ENCODE assay signal across 25 cellular contexts in the genomic region with DNA sequence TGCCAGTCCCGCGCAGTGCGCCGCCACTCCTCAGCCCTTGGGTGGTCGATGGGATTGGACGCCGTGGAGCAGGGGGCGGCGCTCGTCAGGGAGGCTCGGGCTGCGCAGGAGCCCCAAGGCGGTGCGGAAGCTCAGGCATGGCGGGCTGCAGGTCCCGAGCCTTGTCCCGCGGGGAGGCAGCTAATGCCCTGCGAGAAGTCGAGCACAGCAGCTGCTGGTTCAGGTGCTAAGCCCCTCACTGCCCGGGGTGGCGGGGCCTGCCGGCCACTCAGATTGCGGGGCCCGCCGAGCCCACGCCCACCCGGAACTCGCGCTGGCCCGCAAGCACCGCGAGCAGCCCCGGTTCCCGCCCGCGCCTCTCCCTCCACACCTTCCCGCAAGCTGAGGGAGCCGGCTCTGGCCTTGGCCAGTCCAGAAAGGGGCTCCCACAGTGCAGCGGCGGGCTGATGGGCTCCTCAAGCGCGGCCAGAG. TPM values are rescaled to one million over a fixed set of nuclear protein-coding genes. Genes with fewer than 3 reads are reported as not detected.
DNase-seq lines count a peak whose midpoint lies in the region; ATAC-seq, FAIRE-seq and TF ChIP-seq lines count a peak whose summit lies in the region.
"Had no signal": no experiment of that assay in that cellular context is flagged by ENCODE, and none has a peak within 500 bp of the region (broad histone marks: within the 10 kb centered on the region; RNA-seq: fewer than 3 reads in every experiment).

No MANE protein-coding gene starts in this region.

- H3K36me3 ChIP-seq in heart right ventricle (no peaks in the 10 kb centered on the region), K562 (ENCODE audit: control insufficient read depth, insufficient read depth, low read length) (no peaks in the 10 kb centered on the region), trophoblast cell (ENCODE audit: control insufficient read depth in 1 of 2, insufficient read depth in 2 of 2, low read length in 2 of 2) (no peaks in the 10 kb centered on the region), mammary epithelial cell (ENCODE audit: insufficient read depth, low read length) (no peaks in the 10 kb centered on the region), small intestine (ENCODE audit: control insufficient read depth in 2 of 2, insufficient read depth in 2 of 2, low read length in 2 of 2) (no peaks in the 10 kb centered on the region)
- H3K36me3 ChIP-seq: BE2C; BLaER1 treated with 17β-estradiol and CSF1 and Interleukin-3, amounts not matched to agents 10 nM and 100 nM had no signal

- DNase-seq in Right ventricle myocardium inferior (ENCODE audit: missing footprints) (peak; percentile 47), heart right ventricle (no peak), K562 (ENCODE audit: extremely low read depth in 1 of 4, low spot score in 3 of 4) (no peak), trophoblast cell (peak; percentile 64 to 73), mammary epithelial cell (no peak), NCI-H1694 (lab: John Stamatoyannopoulos, UW) (no peak), small intestine (no peak)
- DNase-seq: 8988T; ACHN; AML-193; BE2C; CD4-positive, alpha-beta T cell; CD8-positive, alpha-beta memory T cell; DMS 273 treated with DMSO at 0.1 percent for 48 hours; DMS79; EL; GF-D8; H9 had no signal

- TF ChIP-seq CTCF in heart right ventricle (IDR thresholded peaks at IDR 0.05) (no peak), K562 (IDR thresholded peaks at IDR 0.05 in 2 of 3, conservative IDR thresholded peaks at IDR 0.05 in 1 of 3; ENCODE audit: insufficient read depth in 2 of 3, low read depth in 1 of 3, low read length in 3 of 3) (no peak), mammary epithelial cell (conservative IDR thresholded peaks at IDR 0.05 in 1 of 2, IDR thresholded peaks at IDR 0.05 in 1 of 2; ENCODE audit: extremely low read depth in 1 of 2, insufficient read depth in 1 of 2, low read depth in 1 of 2, low read length in 2 of 2) (no peak)

- 96 to 97% methylated on average over 38 to 43 of the region's 43 CpGs for WGBS in heart right ventricle, 2 donors
- WGBS in K562 (ENCODE audit: insufficient coverage, low coverage, missing lambda C conversion rate): 85% methylated on average over 36 of the region's 43 CpGs
- no CpG with 5 or more reads among the region's 43 CpGs for WGBS in trophoblast cell (ENCODE audit: extremely low coverage, insufficient coverage, insufficient read length)
- 100% methylated on average over 3 of the region's 43 CpGs for WGBS in mammary epithelial cell (ENCODE audit: low coverage, missing lambda C conversion rate)
- 94 to 98% (median 97%) methylated on average over 29 to 43 of the region's 43 CpGs for WGBS in small intestine, 3 donors

- no peak overlapping the region for H3K23ac ChIP-seq in trophoblast cell (ENCODE audit: low read length)

- no peak overlapping the region for H2AK5ac ChIP-seq in trophoblast cell (ENCODE audit: low read length)

- H4K20me1 ChIP-seq in K562 (replicated peaks; ENCODE audit: control insufficient read depth, insufficient read depth, low read length) (no peaks in the 10 kb centered on the region), mammary epithelial cell (ENCODE audit: insufficient read depth, low read length) (no peaks in the 10 kb centered on the region)
- H4K20me1 ChIP-seq: BLaER1 treated with 17β-estradiol and CSF1 and Interleukin-3, amounts not matched to agents 10 nM and 100 nM had no signal

- no peak overlapping the region for H3K9ac ChIP-seq in K562 (ENCODE audit: insufficient read depth in 1 of 2, low read depth in 2 of 2, low read length in 2 of 2)
- no peak overlapping the region for H3K9ac ChIP-seq in trophoblast cell (ENCODE audit: low read length)
- no peak overlapping the region for H3K9ac ChIP-seq in mammary epithelial cell (ENCODE audit: insufficient read depth, low read length)
- H3K9ac ChIP-seq: BLaER1 treated with 17β-estradiol and CSF1 and Interleukin-3, amounts not matched to agents 10 nM and 100 nM had no signal

- POLR2A ChIA-PET in K562 (lab: Yijun Ruan, JAX): interaction anchor here (2.1 to 3.0 kb wide), 2 partner anchors 13 kb away, joined by 8 to 17 read pairs; a partner anchor contains a TSS

- H3K4me3 ChIP-seq in heart right ventricle (no peak overlapping the region), K562 (no peak overlapping the region), trophoblast cell (ENCODE audit: low read depth, low read length) (no peak overlapping the region), mammary epithelial cell (replicated peaks in 1 of 3; ENCODE audit: insufficient read depth in 1 of 3, low read depth in 2 of 3, low read length in 3 of 3) (no peak overlapping the region), small intestine (ENCODE audit: low read depth in 1 of 2, low read length in 2 of 2) (no peak overlapping the region)
- H3K4me3 ChIP-seq: A549; BLaER1 treated with 17β-estradiol and CSF1 and Interleukin-3, amounts not matched to agents 10 nM and 100 nM; GM23338 had no signal

- no peak overlapping the region for H2BK120ac ChIP-seq in trophoblast cell (ENCODE audit: insufficient read depth, low read length, poor library complexity)

- dilution Hi-C loops in mammary epithelial cell (cut with HindIII; ENCODE audit: low sequenced_read_pairs): no loop called here

- H3K79me2 ChIP-seq in K562 (ENCODE audit: control insufficient read depth, insufficient read depth, low read length) (no peaks in the 10 kb centered on the region), trophoblast cell (ENCODE audit: control insufficient read depth, insufficient read depth, low read length, poor library complexity) (no peaks in the 10 kb centered on the region), mammary epithelial cell (ENCODE audit: insufficient read depth, low read length) (no peaks in the 10 kb centered on the region)

- H4K12ac ChIP-seq in trophoblast cell (ENCODE audit: low read depth, low read length): no peak overlapping the region

- TF ChIP-seq RAD21 in K562 (CRISPR knock-in tag; conservative IDR thresholded peaks at IDR 0.05 in 1 of 2, IDR thresholded peaks at IDR 0.05 in 1 of 2): no peak

- TF ChIP-seq EP300 in K562 (IDR thresholded peaks at IDR 0.05; ENCODE audit: low read length): no peak

- no peak overlapping the region for H3K4ac ChIP-seq in trophoblast cell (ENCODE audit: low read depth, low read length)

- TF ChIP-seq POLR2A in K562 (conservative IDR thresholded peaks at IDR 0.05): no peak

- in situ Hi-C loops in K562 (cut with MboI): no loop called here
- in situ Hi-C loops in mammary epithelial cell (cut with MboI; ENCODE audit: low sequenced_read_pairs in 2 of 2): no loop called here

- BruUV-seq in K562 (replicated peaks; lab: Mats Ljungman, UMichigan) (no TSS peak), mammary epithelial cell (replicated peaks; lab: Mats Ljungman, UMichigan) (no TSS peak)

- CTCF ChIA-PET in K562 (lab: Yijun Ruan, JAX; ENCODE audit: low intra/inter-chr PET ratio): no interaction called here
- CTCF ChIA-PET in mammary epithelial cell (lab: Charles Lee; ENCODE audit: low non-redundant PET): no interaction called here

- H3K9me1 ChIP-seq in K562 (ENCODE audit: control insufficient read depth, insufficient read depth, low read length): no peaks in the 10 kb centered on the region

- H4K91ac ChIP-seq in trophoblast cell (ENCODE audit: low read depth, low read length): no peak overlapping the region

- H3K79me1 ChIP-seq in trophoblast cell (ENCODE audit: low read length): no peaks in the 10 kb centered on the region

- H2BK5ac ChIP-seq in trophoblast cell (ENCODE audit: low read depth, low read length, poor library complexity): no peak overlapping the region

- H3K4me1 ChIP-seq in heart right ventricle (no peaks in the 10 kb centered on the region), K562 (replicated peaks in 1 of 2; ENCODE audit: control insufficient read depth in 2 of 2, insufficient read depth in 2 of 2, low read length in 2 of 2) (no peaks in the 10 kb centered on the region), trophoblast cell (ENCODE audit: control insufficient read depth in 1 of 2, insufficient read depth in 2 of 2, low read length in 2 of 2) (no peaks in the 10 kb centered on the region), mammary epithelial cell (ENCODE audit: insufficient read depth, low read length) (peaks cover 4% of the 10 kb centered on the region), small intestine (ENCODE audit: control insufficient read depth in 2 of 2, insufficient read depth in 1 of 2, low read depth in 1 of 2, low read length in 1 of 2) (no peaks in the 10 kb centered on the region)
- H3K4me1 ChIP-seq: A549; BE2C; BLaER1 treated with 17β-estradiol and CSF1 and Interleukin-3, amounts not matched to agents 10 nM and 100 nM had no signal

- H2AFZ ChIP-seq in K562 (ENCODE audit: low read depth, low read length) (no peak overlapping the region), trophoblast cell (ENCODE audit: insufficient read depth, low read length, poor library complexity) (no peak overlapping the region), mammary epithelial cell (ENCODE audit: low read depth, low read length) (no peak overlapping the region)

- H3K18ac ChIP-seq in trophoblast cell (ENCODE audit: low read length): no peak overlapping the region

- no peaks in the 10 kb centered on the region for H3K27me3 ChIP-seq in heart right ventricle
- H3K27me3 ChIP-seq in K562 (ENCODE audit: control insufficient read depth in 2 of 2, insufficient read depth in 2 of 2, low read length in 2 of 2): no peaks in the 10 kb centered on the region
- no peaks in the 10 kb centered on the region for H3K27me3 ChIP-seq in trophoblast cell (ENCODE audit: insufficient read depth, low read length)
- no peaks in the 10 kb centered on the region for H3K27me3 ChIP-seq in mammary epithelial cell (ENCODE audit: insufficient read depth, low read length)
- no peaks in the 10 kb centered on the region for H3K27me3 ChIP-seq in small intestine (ENCODE audit: control insufficient read depth in 2 of 2, insufficient read depth in 2 of 2, low read length in 2 of 2)
- H3K27me3 ChIP-seq: BE2C; BLaER1 treated with 17β-estradiol and CSF1 and Interleukin-3, amounts not matched to agents 10 nM and 100 nM had no signal

- no peak overlapping the region for H4K8ac ChIP-seq in trophoblast cell (ENCODE audit: low read depth, low read length)

- H3K9me3 ChIP-seq in heart right ventricle: no peaks in the 10 kb centered on the region
- no peaks in the 10 kb centered on the region for H3K9me3 ChIP-seq in K562 (replicated peaks; ENCODE audit: control insufficient read depth, insufficient read depth, low read depth, low read length)
- H3K9me3 ChIP-seq in trophoblast cell (ENCODE audit: insufficient read depth, low read depth, low read length): no peaks in the 10 kb centered on the region
- H3K9me3 ChIP-seq in mammary epithelial cell (replicated peaks; ENCODE audit: insufficient read depth, low read length): no peaks in the 10 kb centered on the region
- no peaks in the 10 kb centered on the region for H3K9me3 ChIP-seq in small intestine (ENCODE audit: control insufficient read depth, low read depth)
- H3K9me3 ChIP-seq: A549, BE2C had no signal

- H2BK12ac ChIP-seq in trophoblast cell (ENCODE audit: low read length): no peak overlapping the region

- H3K14ac ChIP-seq in trophoblast cell (ENCODE audit: low read length): no peak overlapping the region

- H3K27ac ChIP-seq in heart right ventricle: no peak overlapping the region
- H3K27ac ChIP-seq in K562 (ENCODE audit: extremely low read depth, low read depth, low read length): no peak overlapping the region
- H3K27ac ChIP-seq in trophoblast cell (ENCODE audit: low read depth, low read length): no peak overlapping the region
- H3K27ac ChIP-seq in mammary epithelial cell (ENCODE audit: insufficient read depth, low read depth, low read length): no peak overlapping the region
- no peak overlapping the region for H3K27ac ChIP-seq in small intestine (ENCODE audit: low read depth in 1 of 2, low read length in 1 of 2)
- H3K27ac ChIP-seq: A549; BLaER1 treated with 17β-estradiol and CSF1 and Interleukin-3, amounts not matched to agents 10 nM and 100 nM had no signal

- H3K4me2 ChIP-seq in K562 (ENCODE audit: insufficient read depth, low read length): no peak overlapping the region
- H3K4me2 ChIP-seq in trophoblast cell (ENCODE audit: low read length): no peak overlapping the region
- no peak overlapping the region for H3K4me2 ChIP-seq in mammary epithelial cell (ENCODE audit: insufficient read depth, low read depth, low read length)
- H3K4me2 ChIP-seq: A549; BLaER1 treated with 17β-estradiol and CSF1 and Interleukin-3, amounts not matched to agents 10 nM and 100 nM; GM23338 had no signal

- FAIRE-seq in K562 (lab: Jason Lieb, UNC) (no peak), small intestine (lab: Jason Lieb, UNC) (no peak)
- FAIRE-seq: A549, D721Med, GM12891, GM18507 had no signal

- no peak for ATAC-seq in Right ventricle myocardium inferior
- no peak for ATAC-seq in heart right ventricle
- ATAC-seq in K562: no peak
- ATAC-seq: A549, GM23338, HCT116 had no signal

- intact Hi-C loops in Right ventricle myocardium inferior (cut with DNase I) (no loop called here), heart right ventricle (cut with DNase I) (no loop called here), K562 (cut with micrococcal nuclease) (no loop called here), mammary epithelial cell (cut with micrococcal nuclease) (no loop called here)

RNA-seq across cellular contexts. Expression of a gene that starts 14.4 kb away (rescaled TPM):
- total RNA-seq in Right ventricle myocardium inferior (28.4 TPM), heart right ventricle (10 to 100 TPM; 21.6 to 30.0 (median 25.2) TPM), K562 (2014; rRNA removed) (4.1 and 5.9 TPM in 2 replicates), K562 (2014; rRNA removed; fragmentation: Illumina TruSeq; extraction: Trizol) (9.6 and 9.9 TPM in 2 replicates), K562 (2015; rRNA removed; fragmentation: Illumina TruSeq; extraction: Trizol) (8.5 and 8.7 TPM in 2 replicates), K562 (2021) (12.9 and 13.9 TPM in 2 replicates), mammary epithelial cell (10 to 100 TPM; 26.3 to 45.6 TPM)
- polyA plus RNA-seq in heart right ventricle (10 to 100 TPM; 10.7 to 15.0 TPM), K562 (2011; rRNA removed) (5.6 and 8.3 TPM in 2 replicates), K562 (2014; fragmentation: Illumina TruSeq; extraction: Trizol) (10.2 and 10.9 TPM in 2 replicates), K562 (2014; fragmentation: Nextera tagmentation; extraction: Ambion mirVana) (1 to 10 TPM; 3.2 to 4.4 TPM), K562 (2014; rRNA removed) (6.6 and 8.1 TPM in 2 replicates), mammary epithelial cell (13.2 TPM), small intestine (10 to 100 TPM; 26.8 to 39.6 (median 33.0) TPM)
- 10.9 and 28.5 TPM in 2 replicates for total RNA-seq in K562 (2011; cell fraction: chromatin; rRNA removed; ENCODE audit: low replicate concordance)
- total RNA-seq in K562 (2011; cell fraction: nucleolus; rRNA removed): 10.0 and 12.2 TPM in 2 replicates
- 19.1 and 41.4 TPM in 2 replicates for total RNA-seq in K562 (2011; cell fraction: nucleoplasm; rRNA removed)
- polyA plus RNA-seq in K562 (2011; cell fraction: cytosol; rRNA removed): 2.0 and 2.8 TPM in 2 replicates
- 10.4 and 11.6 TPM in 2 replicates for polyA plus RNA-seq in K562 (2011; cell fraction: nucleus; rRNA removed)
- polyA plus RNA-seq in K562 (2012): 8.4 and 12.5 TPM in 2 replicates
- polyA minus RNA-seq in K562 (2011; rRNA and poly(A)+ RNA removed): 7.6 and 9.3 TPM in 2 replicates
- 4.5 and 6.2 TPM in 2 replicates for polyA minus RNA-seq in K562 (2011; cell fraction: cytosol; rRNA and poly(A)+ RNA removed)
- polyA minus RNA-seq in K562 (2011; cell fraction: nucleus; rRNA and poly(A)+ RNA removed): 29.4 and 36.2 TPM in 2 replicates
- 41.4 and 43.4 TPM in 2 replicates for polyA plus RNA-seq in trophoblast cell (2013)
- polyA minus RNA-seq in mammary epithelial cell: 18.0 TPM

Comparison
In these comparisons a context has a peak if more than half of its experiments do, and no peak if none do; other contexts are left out.
1. DNase-seq: peak in Right ventricle myocardium inferior (single experiment) and trophoblast cell (2 of 2); none in heart right ventricle (0 of 2), K562 (0 of 4), mammary epithelial cell (single experiment), NCI-H1694 (single experiment) and small intestine (single experiment).